8 cellular contexts compared by ENCODE assay signal in the genomic region with DNA sequence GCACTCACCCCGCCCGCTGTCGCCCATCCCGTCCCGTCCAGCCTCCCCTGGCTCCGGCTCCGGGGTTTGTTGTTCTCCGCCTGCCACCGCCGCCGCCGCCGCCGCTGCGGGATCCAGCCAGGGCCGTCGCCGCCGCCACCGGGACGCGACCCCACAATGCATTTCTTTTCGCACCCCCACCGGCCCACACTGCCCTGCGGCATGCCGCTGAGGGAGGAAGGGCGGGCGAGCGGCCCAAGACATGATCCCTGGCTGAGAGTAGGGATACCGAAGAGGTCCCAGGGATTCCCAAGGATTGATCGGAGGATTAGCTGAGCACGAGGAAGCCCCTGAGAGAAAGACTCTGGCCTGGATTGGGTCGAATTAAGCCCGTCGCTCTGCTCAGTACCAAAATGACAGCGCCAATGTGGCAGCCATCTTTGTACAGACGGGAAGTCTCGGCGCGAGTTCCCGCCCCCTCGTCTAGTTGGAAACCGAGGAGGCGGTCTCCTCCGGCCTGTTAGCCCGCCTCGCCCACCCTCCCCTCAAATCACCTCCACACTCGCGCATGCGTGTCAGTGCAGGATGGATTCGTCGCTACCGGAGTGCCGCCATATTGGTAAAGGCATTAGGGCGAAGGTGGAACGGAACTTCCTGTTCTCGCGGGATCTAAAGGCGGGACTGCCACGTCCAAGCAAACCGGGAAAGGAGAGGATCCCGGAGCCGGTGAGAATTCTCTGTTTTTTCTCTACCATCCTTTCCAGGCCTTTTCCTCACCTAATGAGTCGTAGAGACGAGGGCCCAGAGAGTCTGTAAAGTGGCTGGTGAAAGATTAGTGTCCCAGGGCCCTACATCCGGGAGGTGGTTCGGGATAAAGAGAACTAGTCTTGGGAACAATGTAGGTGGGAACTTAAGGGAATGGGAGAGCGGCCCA. TPM values are rescaled to one million over a fixed set of nuclear protein-coding genes. Genes with fewer than 3 reads are reported as not detected.
DNase-seq lines count a peak whose midpoint lies in the region; ATAC-seq and TF ChIP-seq lines count a peak whose summit lies in the region.

A gene (minus strand): TSS at position 432 of the 913 bp plus-strand sequence. CDS start 189 bp downstream, at position 243.
A gene with protein sequence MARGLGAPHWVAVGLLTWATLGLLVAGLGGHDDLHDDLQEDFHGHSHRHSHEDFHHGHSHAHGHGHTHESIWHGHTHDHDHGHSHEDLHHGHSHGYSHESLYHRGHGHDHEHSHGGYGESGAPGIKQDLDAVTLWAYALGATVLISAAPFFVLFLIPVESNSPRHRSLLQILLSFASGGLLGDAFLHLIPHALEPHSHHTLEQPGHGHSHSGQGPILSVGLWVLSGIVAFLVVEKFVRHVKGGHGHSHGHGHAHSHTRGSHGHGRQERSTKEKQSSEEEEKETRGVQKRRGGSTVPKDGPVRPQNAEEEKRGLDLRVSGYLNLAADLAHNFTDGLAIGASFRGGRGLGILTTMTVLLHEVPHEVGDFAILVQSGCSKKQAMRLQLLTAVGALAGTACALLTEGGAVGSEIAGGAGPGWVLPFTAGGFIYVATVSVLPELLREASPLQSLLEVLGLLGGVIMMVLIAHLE (plus strand): TSS at position 634 of the 913 bp plus-strand sequence. CDS start 379 bp downstream, outside the sequence.

- no peak for TF ChIP-seq CTCF in coronary artery (IDR thresholded peaks at IDR 0.05)

- peak within 1 kb of the TSS; percentile 100 for H3K4me3 Mint-ChIP-seq in activated CD4-positive, alpha-beta T cell treated with anti-CD3 and anti-CD28 coated beads, Interleukin-2, amount 10 ng/mL, durations not matched to agents 7 days and 5 days

- H3K4me1 Mint-ChIP-seq in activated CD4-positive, alpha-beta T cell treated with anti-CD3 and anti-CD28 coated beads, Interleukin-2, amount 10 ng/mL, durations not matched to agents 7 days and 5 days, result peaks cover 68% of the 10 kb centered on the region

- no peaks in the 10 kb centered on the region for H3K27me3 ChIP-seq in layer of hippocampus (ENCODE audit: control insufficient read depth, insufficient read depth, low read length)

- POLR2A ChIA-PET in activated CD4-positive, alpha-beta T cell treated with anti-CD3 and anti-CD28 coated beads, Interleukin-2, amount 10 ng/mL, durations not matched to agents 7 days and 5 days (lab: Charles Lee), result no interaction called here

- peaks cover 44% of the 10 kb centered on the region for H3K36me3 Mint-ChIP-seq in activated CD4-positive, alpha-beta T cell treated with anti-CD3 and anti-CD28 coated beads, Interleukin-2, amount 10 ng/mL, durations not matched to agents 7 days and 5 days (ENCODE audit: low read depth)

- CTCF ChIA-PET in activated CD4-positive, alpha-beta T cell treated with anti-CD3 and anti-CD28 coated beads, Interleukin-2, amount 10 ng/mL, durations not matched to agents 7 days and 5 days (lab: Charles Lee), result interaction anchor here (1.9 kb wide), 1 partner anchor 8 kb away, joined by 4 read pairs; a partner anchor contains a TSS

- DNase-seq in Ammon's horn (ENCODE audit: low spot score), result peak; percentile 99
- peak; percentile 91 for DNase-seq in GM19240 (ENCODE audit: insufficient read length, low spot score)
- DNase-seq in NCI-H748 (lab: John Stamatoyannopoulos, UW; ENCODE audit: unreplicated experiment), result peak; percentile 100
- DNase-seq in activated CD4-positive, alpha-beta T cell treated with anti-CD3 and anti-CD28 coated beads, Interleukin-2, amount 10 ng/mL, durations not matched to agents 7 days and 5 days, result peak; percentile 100
- peak; percentile 99 for DNase-seq in coronary artery (ENCODE audit: low spot score)
- peak; percentile 93 to 99 (median 97) for DNase-seq in stimulated activated CD4-positive, alpha-beta T cell treated with anti-CD3 and anti-CD28 coated beads, Interleukin-1b, Interleukin-23, amount 100 ng/mL, for 24 hours (ENCODE audit: low read depth in 4 of 4, low spot score in 1 of 4)

- H3K27ac ChIP-seq in coronary artery (peak within 1 kb of the TSS; percentile 94 to 97), layer of hippocampus (ENCODE audit: low read depth, low read length) (peak within 1 kb of the TSS; percentile 97)

- H3K27me3 Mint-ChIP-seq in activated CD4-positive, alpha-beta T cell treated with anti-CD3 and anti-CD28 coated beads, Interleukin-2, amount 10 ng/mL, durations not matched to agents 7 days and 5 days, result no peaks in the 10 kb centered on the region

- H3K4me3 ChIP-seq in coronary artery, result peak within 1 kb of the TSS; percentile 83

- H3K9me3 Mint-ChIP-seq in activated CD4-positive, alpha-beta T cell treated with anti-CD3 and anti-CD28 coated beads, Interleukin-2, amount 10 ng/mL, durations not matched to agents 7 days and 5 days, result no peaks in the 10 kb centered on the region

- peak; percentile 46 for ATAC-seq in HG03520 (IDR thresholded peaks at IDR 0.05; ENCODE audit: unreplicated experiment)

- H3K27ac Mint-ChIP-seq in activated CD4-positive, alpha-beta T cell treated with anti-CD3 and anti-CD28 coated beads, Interleukin-2, amount 10 ng/mL, durations not matched to agents 7 days and 5 days, result peak within 1 kb of the TSS; percentile 99

RNA-seq across cellular contexts. Expression of the first gene that starts in this region (rescaled TPM):
- total RNA-seq in activated CD4-positive, alpha-beta T cell treated with anti-CD3 and anti-CD28 coated beads, Interleukin-2, amount 10 ng/mL, durations not matched to agents 7 days and 5 days, result 10 to 100 TPM; 45.0 to 46.2 TPM

RNA-seq across cellular contexts. Expression of the second gene that starts in this region (rescaled TPM):
- total RNA-seq in activated CD4-positive, alpha-beta T cell treated with anti-CD3 and anti-CD28 coated beads, Interleukin-2, amount 10 ng/mL, durations not matched to agents 7 days and 5 days, result 10 to 100 TPM; 34.8 to 48.5 TPM

Comparison
In these comparisons a context has a peak if more than half of its experiments do, and no peak if none do; other contexts are left out.
1. Peak in every context shown above with its lines: DNase-seq, ATAC-seq, H3K4me3 ChIP-seq and H3K27ac ChIP-seq.